In the genomic region with DNA sequence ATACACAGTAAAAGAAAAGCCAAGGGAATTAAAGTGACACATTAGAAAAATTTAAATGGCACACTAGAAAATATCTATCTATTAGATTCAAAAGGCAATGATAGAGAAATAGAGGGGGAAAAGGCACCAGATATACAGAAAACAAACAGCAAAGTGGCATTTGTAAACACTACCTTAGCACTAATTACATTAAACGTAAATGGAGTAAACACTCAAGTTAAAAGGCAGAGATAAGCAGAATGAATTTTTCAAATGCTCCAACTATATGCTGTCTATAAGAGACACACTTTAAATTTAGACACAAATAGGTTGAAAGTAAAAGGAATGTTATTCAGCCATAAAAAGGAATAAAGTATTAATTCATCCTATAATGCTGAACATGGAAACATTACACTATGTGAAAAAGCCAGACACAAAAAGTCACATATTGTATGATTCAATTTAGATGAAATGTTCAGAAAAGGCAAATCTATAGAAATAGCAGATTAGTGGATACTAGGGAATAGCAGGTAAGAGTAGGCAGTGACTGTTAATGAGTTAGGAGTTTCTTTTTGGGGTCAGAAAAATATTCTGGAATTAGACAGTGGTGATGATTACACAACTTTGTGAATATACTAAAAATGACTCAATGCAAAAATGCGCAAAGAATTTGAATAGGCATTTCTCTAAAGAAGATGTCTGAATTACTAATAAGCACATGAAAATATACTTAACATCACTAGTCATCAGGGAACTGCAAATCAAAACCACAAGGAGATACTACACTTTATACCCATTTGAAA, we compare ENCODE assay signal across 1 cellular context.
TF ChIP-seq lines count a peak whose summit lies in the region.

No MANE protein-coding gene starts in this region.

TF ChIP-seq in HCT116, 20 proteins besides CTCF, POLR2A, EP300 and RAD21:
- TF ChIP-seq CBX3 (IDR thresholded peaks at IDR 0.05; ENCODE audit: low read depth): peak; percentile 73; the same call in 1 of the 2 replicates
- TF ChIP-seq FOSL1 (IDR thresholded peaks at IDR 0.05; ENCODE audit: low read depth): no peak
- TF ChIP-seq SP1 (IDR thresholded peaks at IDR 0.05; ENCODE audit: low read depth): peak; percentile 4; the same call in 1 of the 2 replicates
